9 cellular contexts compared by ENCODE assay signal in the genomic region with DNA sequence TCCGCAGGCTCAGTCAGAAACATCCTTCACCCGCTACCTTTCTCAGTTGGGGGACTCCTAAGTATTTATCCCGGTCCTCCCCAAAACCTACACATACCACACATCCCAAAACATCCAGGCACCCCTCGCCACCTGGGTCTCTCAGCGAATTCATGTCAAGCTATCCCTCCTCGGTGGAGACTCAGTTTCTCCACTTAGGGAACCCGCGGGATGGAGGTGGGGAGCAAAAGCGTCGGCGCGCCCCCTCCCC. TPM values are rescaled to one million over a fixed set of nuclear protein-coding genes. Genes with fewer than 3 reads are reported as not detected.
A peak's percentile ranks its signal among the peaks of the same experiment; 100 is the strongest.
DNase-seq lines count a peak whose midpoint lies in the region; ATAC-seq and TF ChIP-seq lines count a peak whose summit lies in the region.
"Had no signal": no experiment of that assay in that cellular context is flagged by ENCODE, and none has a peak within 500 bp of the region (broad histone marks: within the 10 kb centered on the region; RNA-seq: fewer than 3 reads in every experiment).

No MANE protein-coding gene starts in this region.

- no peaks in the 10 kb centered on the region for H3K27me3 ChIP-seq in gastroesophageal sphincter
- H3K27me3 ChIP-seq in spleen (replicated peaks in 1 of 7): no peaks in the 10 kb centered on the region

- peaks cover 3% of the 10 kb centered on the region for H3K36me3 Mint-ChIP-seq in T-helper 17 cell (ENCODE audit: low read depth)

- intact Hi-C loops in spleen (cut with DNase I; ENCODE audit: low total_unique reads): loop anchor here (5.0 to 10.0 kb wide), 2 partner anchors 39 to 63 kb away; a partner anchor contains a TSS

- TF ChIP-seq CTCF in gastroesophageal sphincter (IDR thresholded peaks at IDR 0.05): no peak
- TF ChIP-seq CTCF in spleen (IDR thresholded peaks at IDR 0.05 in 8 of 11, conservative IDR thresholded peaks at IDR 0.05 in 3 of 11): no peak

- H3K36me3 ChIP-seq in gastroesophageal sphincter: no peaks in the 10 kb centered on the region
- H3K36me3 ChIP-seq in spleen: no peaks in the 10 kb centered on the region

- H3K4me1 ChIP-seq in gastroesophageal sphincter (peaks cover 6 to 48% (median 30%) of the 10 kb centered on the region in 3 donors), spleen (peaks cover 37 to 86% (median 56%) of the 10 kb centered on the region in 6 donors)

- peak; percentile 93 for DNase-seq in NCI-H345 treated with DMSO at 0.1 percent for 48 hours (lab: John Stamatoyannopoulos, UW; ENCODE audit: unreplicated experiment)
- no peak for DNase-seq in NCI-H345 (lab: John Stamatoyannopoulos, UW)
- DNase-seq in T-helper 17 cell: no peak
- DNase-seq in spleen: no peak
- DNase-seq in EL: no peak
- DNase-seq in NCI-H446 treated with DMSO at 0.1 percent for 48 hours (lab: John Stamatoyannopoulos, UW): no peak
- no peak for DNase-seq in middle frontal gyrus (ENCODE audit: extremely low spot score, low spot score)

- no peak for ATAC-seq in T-helper 17 cell
- ATAC-seq in gastroesophageal sphincter: no peak

- H3K27ac Mint-ChIP-seq in T-helper 17 cell: peak overlapping the region; percentile 96

- TF ChIP-seq EP300 in gastroesophageal sphincter (IDR thresholded peaks at IDR 0.05): no peak

- peaks cover 50% of the 10 kb centered on the region for H3K4me1 Mint-ChIP-seq in T-helper 17 cell

- H3K27ac ChIP-seq in gastroesophageal sphincter: peak overlapping the region; percentile 88 to 97 (median 96)
- H3K27ac ChIP-seq in spleen: peak overlapping the region; percentile 89 to 99 (median 95)

- H3K4me3 Mint-ChIP-seq in T-helper 17 cell: peak overlapping the region; percentile 99

- TF ChIP-seq POLR2A in gastroesophageal sphincter (IDR thresholded peaks at IDR 0.05): no peak
- no peak for TF ChIP-seq POLR2A in spleen (IDR thresholded peaks at IDR 0.05)

- H3K27me3 Mint-ChIP-seq in T-helper 17 cell: no peaks in the 10 kb centered on the region

- H3K9me3 ChIP-seq in T-helper 17 cell (ENCODE audit: control insufficient read depth, low read length, poor library complexity, severe bottlenecking): no peaks in the 10 kb centered on the region
- no peaks in the 10 kb centered on the region for H3K9me3 ChIP-seq in gastroesophageal sphincter
- no peaks in the 10 kb centered on the region for H3K9me3 ChIP-seq in spleen

- H3K4me3 ChIP-seq in gastroesophageal sphincter: peak overlapping the region; percentile 76 to 89
- peak overlapping the region; percentile 71 to 90 (median 78) for H3K4me3 ChIP-seq in spleen

- 0% methylated on average over 2 to 4 of the region's 12 CpGs for WGBS in gastroesophageal sphincter (ENCODE audit: low coverage in 1 of 2), 2 donors
- WGBS in spleen, 5 donors: 0% methylated on average over 6 to 12 of the region's 12 CpGs

RNA-seq across cellular contexts. Expression of a gene that starts 1.2 kb away (rescaled TPM):
- total RNA-seq in T-helper 17 cell: 10 to 100 TPM; 63.8 to 73.6 TPM
- total RNA-seq in gastroesophageal sphincter: 10 to 100 TPM; 45.5 to 63.4 (median 49.5) TPM
- total RNA-seq in spleen: 10 to 100 TPM; 44.0 to 88.9 (median 68.8) TPM
- 10 to 100 TPM; 11.1 to 38.6 (median 13.4) TPM for polyA plus RNA-seq in spleen

RNA-seq across cellular contexts. Expression of a gene that starts 8.0 kb away (rescaled TPM):
- not detected for total RNA-seq in T-helper 17 cell
- total RNA-seq in gastroesophageal sphincter: not detected
- total RNA-seq in spleen: under 1 TPM in 1 of 7 donors, not detected in 6; 0.60 TPM
- not detected for polyA plus RNA-seq in spleen
- total RNA-seq: subcutaneous adipose tissue had no signal

RNA-seq across cellular contexts. Expression of a gene that starts 18.2 kb away (rescaled TPM):
- total RNA-seq in T-helper 17 cell (10 to 100 TPM; 33.2 to 34.7 TPM), gastroesophageal sphincter (10 to 100 TPM; 12.8 to 23.5 (median 20.7) TPM), spleen (10 to 100 TPM; 27.1 to 35.8 (median 30.3) TPM)
- 10 to 100 TPM; 31.9 to 43.4 (median 40.1) TPM for polyA plus RNA-seq in spleen

RNA-seq across cellular contexts. Expression of a gene that starts 26.9 kb away (rescaled TPM):
- 1 to 10 TPM; 9.3 to 9.4 TPM for total RNA-seq in T-helper 17 cell
- total RNA-seq in gastroesophageal sphincter: 10 to 100 TPM in 3 of 4 donors, 1 to 10 TPM in 1; 7.5 to 24.2 (median 17.6) TPM
- total RNA-seq in spleen: 10 to 100 TPM; 15.7 to 42.5 (median 27.2) TPM
- 10 to 100 TPM; 17.0 to 51.5 (median 43.2) TPM for polyA plus RNA-seq in spleen

RNA-seq across cellular contexts. Expression of a gene that starts 30.8 kb away (rescaled TPM):
- 100 to 1,000 TPM in 1 of 2 donors, 10 to 100 TPM in 1; 99.5 to 105 TPM for total RNA-seq in T-helper 17 cell
- total RNA-seq in gastroesophageal sphincter: 100 to 1,000 TPM in 1 of 4 donors, 10 to 100 TPM in 3; 69.1 to 104 (median 90.2) TPM
- 100 to 1,000 TPM in 4 of 7 donors, 10 to 100 TPM in 3; 63.4 to 133 (median 108) TPM for total RNA-seq in spleen
- 10 to 100 TPM; 36.8 to 49.8 (median 48.6) TPM for polyA plus RNA-seq in spleen
